In the genomic region with DNA sequence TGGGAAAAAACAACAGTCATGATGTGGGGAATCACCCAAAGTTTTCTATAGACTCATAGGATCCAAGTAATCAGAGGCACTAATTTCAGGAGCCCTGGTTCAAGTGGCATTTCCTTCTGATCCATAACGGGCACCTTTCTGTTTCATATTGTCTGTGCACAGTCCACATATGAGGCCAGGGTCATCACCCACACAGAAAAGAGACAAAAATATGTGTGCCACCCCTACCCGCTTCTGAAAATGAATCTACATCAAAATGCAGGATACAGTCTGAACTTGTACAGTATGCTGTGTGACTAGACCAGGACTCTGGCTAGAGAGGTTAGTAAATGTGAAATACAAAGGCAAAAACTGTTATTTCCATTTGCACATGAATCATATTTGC, we compare ENCODE assay signal across 16 cellular contexts. TPM values are rescaled to one million over a fixed set of nuclear protein-coding genes. Genes with fewer than 3 reads are reported as not detected.
A peak's percentile ranks its signal among the peaks of the same experiment; 100 is the strongest.
DNase-seq lines count a peak whose midpoint lies in the region; ATAC-seq and TF ChIP-seq lines count a peak whose summit lies in the region.
"Had no signal": no experiment of that assay in that cellular context is flagged by ENCODE, and none has a peak within 500 bp of the region (broad histone marks: within the 10 kb centered on the region; RNA-seq: fewer than 3 reads in every experiment).

No MANE protein-coding gene starts in this region.

- no peaks in the 10 kb centered on the region for H3K27me3 ChIP-seq in mammary epithelial cell (ENCODE audit: insufficient read depth, low read length)
- H3K27me3 ChIP-seq in breast epithelium = no peaks in the 10 kb centered on the region
- H3K27me3 ChIP-seq in body of pancreas = no peaks in the 10 kb centered on the region
- H3K27me3 ChIP-seq: heart right ventricle had no signal

- H3K4me3 Mint-ChIP-seq in chondrocyte (ENCODE audit: unreplicated experiment) = no peak overlapping the region
- H3K4me3 Mint-ChIP-seq: dendritic cell treated with granulocyte-macrophage colony-stimulating factor and Interleukin-4, amounts not matched to agents 40 ng/mL and 50 ng/mL, for 4 days; WTC11 had no signal

- BruUV-seq in mammary epithelial cell (replicated peaks; lab: Mats Ljungman, UMichigan) = no TSS peak

- peaks cover 26% of the 10 kb centered on the region for H3K4me1 Mint-ChIP-seq in chondrocyte (ENCODE audit: low read depth)
- H3K4me1 Mint-ChIP-seq: WTC11 had no signal

- no peak for DNase-seq in mammary epithelial cell
- DNase-seq in breast epithelium (ENCODE audit: low spot score in 2 of 2) = no peak
- DNase-seq in chondrocyte (ENCODE audit: low spot score) = no peak
- DNase-seq in stimulated activated naive CD8-positive, alpha-beta T cell treated with anti-CD3 and anti-CD28 coated beads, Interleukin-15, Interleukin-2, amounts not matched to agents 100 U/mL and 50 U/mL, for 24 hours = peak; percentile 28
- no peak for DNase-seq in foreskin melanocyte
- DNase-seq in body of pancreas = no peak
- DNase-seq: heart right ventricle; kidney; midbrain; NCI-H1092; NK-92 treated with Interleukin-12 subunit alpha and Interleukin-12 subunit beta, amount 100 ng/mL, for 24 hours; nucleus accumbens had no signal

- TF ChIP-seq CTCF in mammary epithelial cell (conservative IDR thresholded peaks at IDR 0.05 in 1 of 2, IDR thresholded peaks at IDR 0.05 in 1 of 2; ENCODE audit: extremely low read depth in 1 of 2, insufficient read depth in 1 of 2, low read depth in 1 of 2, low read length in 2 of 2) (no peak), breast epithelium (IDR thresholded peaks at IDR 0.05) (no peak), chondrocyte (IDR thresholded peaks at IDR 0.05) (no peak), body of pancreas (IDR thresholded peaks at IDR 0.05) (no peak)

- H3K27ac Mint-ChIP-seq in chondrocyte (ENCODE audit: unreplicated experiment) = peak overlapping the region; percentile 90
- H3K27ac Mint-ChIP-seq: dendritic cell treated with granulocyte-macrophage colony-stimulating factor and Interleukin-4, amounts not matched to agents 40 ng/mL and 50 ng/mL, for 4 days; WTC11 had no signal

- TF ChIP-seq POLR2A in breast epithelium (IDR thresholded peaks at IDR 0.05) = no peak
- TF ChIP-seq POLR2A in body of pancreas (IDR thresholded peaks at IDR 0.05) = no peak

- 75% methylated on average over 2 of the region's 2 CpGs for WGBS in mammary epithelial cell (ENCODE audit: low coverage, missing lambda C conversion rate)
- 60 to 70% methylated on average over 2 of the region's 2 CpGs for WGBS in body of pancreas, 2 donors

- H3K79me2 ChIP-seq in mammary epithelial cell (ENCODE audit: insufficient read depth, low read length) = no peaks in the 10 kb centered on the region

- CTCF ChIA-PET in mammary epithelial cell (lab: Charles Lee; ENCODE audit: low non-redundant PET) = no interaction called here

- dilution Hi-C loops in mammary epithelial cell (cut with HindIII; ENCODE audit: low sequenced_read_pairs) = no loop called here

- H4K20me1 ChIP-seq in mammary epithelial cell (ENCODE audit: insufficient read depth, low read length) = no peaks in the 10 kb centered on the region

- H3K9ac ChIP-seq in mammary epithelial cell (ENCODE audit: insufficient read depth, low read length) = no peak overlapping the region

- no peaks in the 10 kb centered on the region for H3K27me3 Mint-ChIP-seq in chondrocyte (ENCODE audit: low read depth)
- H3K27me3 Mint-ChIP-seq: dendritic cell treated with granulocyte-macrophage colony-stimulating factor and Interleukin-4, amounts not matched to agents 40 ng/mL and 50 ng/mL, for 4 days had no signal

- no peaks in the 10 kb centered on the region for H3K36me3 Mint-ChIP-seq in chondrocyte (ENCODE audit: low read depth)
- H3K36me3 Mint-ChIP-seq: WTC11 had no signal

- H3K9me3 ChIP-seq in mammary epithelial cell (replicated peaks; ENCODE audit: insufficient read depth, low read length) = no peaks in the 10 kb centered on the region
- H3K9me3 ChIP-seq in breast epithelium = no peaks in the 10 kb centered on the region
- H3K9me3 ChIP-seq in body of pancreas = no peaks in the 10 kb centered on the region
- H3K9me3 ChIP-seq: heart right ventricle had no signal

- H3K4me3 ChIP-seq in mammary epithelial cell (replicated peaks in 1 of 3; ENCODE audit: insufficient read depth in 1 of 3, low read depth in 2 of 3, low read length in 3 of 3) (no peak overlapping the region), breast epithelium (no peak overlapping the region), body of pancreas (no peak overlapping the region)
- H3K4me3 ChIP-seq: heart right ventricle had no signal

- in situ Hi-C loops in mammary epithelial cell (cut with MboI; ENCODE audit: low sequenced_read_pairs in 2 of 2) = no loop called here

- no peak overlapping the region for H3K4me2 ChIP-seq in mammary epithelial cell (ENCODE audit: insufficient read depth, low read depth, low read length)

- H3K36me3 ChIP-seq in mammary epithelial cell (ENCODE audit: insufficient read depth, low read length) = no peaks in the 10 kb centered on the region
- H3K36me3 ChIP-seq in breast epithelium = no peaks in the 10 kb centered on the region
- no peaks in the 10 kb centered on the region for H3K36me3 ChIP-seq in body of pancreas (replicated peaks in 1 of 2; ENCODE audit: insufficient read depth in 1 of 2, low read depth in 2 of 2)
- H3K36me3 ChIP-seq: heart right ventricle had no signal

- H3K27ac ChIP-seq in mammary epithelial cell (ENCODE audit: insufficient read depth, low read depth, low read length) = no peak overlapping the region
- H3K27ac ChIP-seq in breast epithelium = no peak overlapping the region
- H3K27ac ChIP-seq in body of pancreas = no peak overlapping the region

- H3K9me3 Mint-ChIP-seq in chondrocyte (ENCODE audit: low read depth) = no peaks in the 10 kb centered on the region
- H3K9me3 Mint-ChIP-seq: dendritic cell treated with granulocyte-macrophage colony-stimulating factor and Interleukin-4, amounts not matched to agents 40 ng/mL and 50 ng/mL, for 4 days; WTC11 had no signal

- H2AFZ ChIP-seq in mammary epithelial cell (ENCODE audit: low read depth, low read length) = peak overlapping the region; percentile 9

- peak; percentile 31 for ATAC-seq in HG02642 (IDR thresholded peaks at IDR 0.05; ENCODE audit: poor library complexity, unreplicated experiment)
- ATAC-seq in stimulated activated naive CD8-positive, alpha-beta T cell treated with anti-CD3 and anti-CD28 coated beads, Interleukin-15, Interleukin-2, amounts not matched to agents 100 U/mL and 50 U/mL, for 24 hours = peak; percentile 88
- ATAC-seq in GM18867 (IDR thresholded peaks at IDR 0.05; ENCODE audit: unreplicated experiment) = no peak
- no peak for ATAC-seq in body of pancreas
- ATAC-seq: WTC11 had no signal

- intact Hi-C loops in mammary epithelial cell (cut with micrococcal nuclease) = no loop called here
- intact Hi-C loops in breast epithelium (cut with DNase I; ENCODE audit: low total_unique reads) = no loop called here
- intact Hi-C loops in body of pancreas (cut with DNase I) = no loop called here

- H3K4me1 ChIP-seq in mammary epithelial cell (ENCODE audit: insufficient read depth, low read length) (peaks cover 31% of the 10 kb centered on the region), breast epithelium (no peaks in the 10 kb centered on the region), body of pancreas (no peaks in the 10 kb centered on the region)

RNA-seq across cellular contexts. Expression of a gene that starts 17.4 kb away (rescaled TPM):
- 100 to 1,000 TPM in 1 of 2 donors, 1 to 10 TPM in 1; 5.2 to 117 TPM for total RNA-seq in mammary epithelial cell
- polyA plus RNA-seq in mammary epithelial cell = 12.2 TPM
- polyA minus RNA-seq in mammary epithelial cell = 14.5 TPM
- total RNA-seq in breast epithelium = 10 to 100 TPM; 21.3 to 50.5 (median 25.9) TPM
- total RNA-seq in chondrocyte = 6.4 to 11.0 TPM (median 7.2 TPM) in 3 replicates
- total RNA-seq in body of pancreas = 10 to 100 TPM in 1 of 2 donors, 1 to 10 TPM in 1; 9.6 to 12.5 TPM

Comparison
In these comparisons a context has a peak if more than half of its experiments do, and no peak if none do; other contexts are left out.
1. ATAC-seq: peak in HG02642 (single experiment) and stimulated activated naive CD8-positive, alpha-beta T cell treated with anti-CD3 and anti-CD28 coated beads, Interleukin-15, Interleukin-2, amounts not matched to agents 100 U/mL and 50 U/mL, for 24 hours (single experiment); none in GM18867 (single experiment) and body of pancreas (single experiment).